8 cellular contexts compared by ENCODE assay signal in the genomic region with DNA sequence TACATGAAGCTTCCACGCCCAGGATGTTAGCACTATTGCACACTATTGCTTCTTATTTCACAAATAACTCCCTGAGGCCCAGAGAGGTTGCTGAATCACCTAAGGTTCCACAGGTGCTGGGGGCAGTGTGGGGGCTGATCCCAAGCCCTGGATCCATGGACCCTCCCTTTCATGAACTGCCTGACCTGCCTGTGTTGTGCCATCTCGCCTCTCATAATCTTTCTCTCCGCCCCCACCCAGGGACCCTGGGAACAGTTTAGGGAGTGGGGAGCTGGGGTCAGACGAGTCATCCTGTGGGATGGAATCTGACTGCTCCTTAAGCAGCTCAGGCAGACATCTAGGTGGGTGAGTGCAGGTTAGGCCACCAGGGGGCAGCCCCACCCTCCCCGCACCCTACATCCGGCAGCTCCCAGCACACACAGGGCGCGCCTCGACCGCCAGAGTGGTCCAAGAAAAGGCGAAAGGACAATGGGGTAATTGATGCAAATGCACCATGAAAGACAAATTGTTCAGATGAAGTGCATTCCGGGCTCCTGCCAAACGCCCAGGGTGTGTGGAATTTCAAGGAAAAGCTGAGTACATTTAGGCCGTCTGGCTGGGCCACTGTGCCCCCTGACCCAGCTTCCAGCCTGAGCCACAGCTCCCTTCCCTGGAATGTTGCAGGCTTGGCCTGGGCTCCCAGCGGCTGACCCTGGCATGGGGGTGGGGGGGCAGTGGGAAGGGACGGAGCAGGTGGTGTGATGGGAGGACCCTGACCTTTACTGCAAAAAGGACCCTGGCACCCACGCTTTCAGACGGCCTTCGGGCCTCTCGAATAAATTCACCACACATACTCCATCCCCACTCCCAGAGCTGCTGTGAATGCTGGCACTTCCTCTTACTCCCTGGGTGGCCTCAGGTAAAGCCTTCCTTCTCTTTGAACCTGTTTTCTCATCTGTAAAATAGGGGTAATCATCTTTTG. TPM values are rescaled to one million over a fixed set of nuclear protein-coding genes. Genes with fewer than 3 reads are reported as not detected.
DNase-seq lines count a peak whose midpoint lies in the region; ATAC-seq and TF ChIP-seq lines count a peak whose summit lies in the region.

No MANE protein-coding gene starts in this region.

- TF ChIP-seq CTCF in DND-41 (IDR thresholded peaks at IDR 0.05; ENCODE audit: borderline replicate concordance, extremely low read depth, low read length, poor library complexity, severe bottlenecking) (peak; percentile 85), activated B cell treated with CpG ODN at 0.5 μM for 24 hours (IDR thresholded peaks at IDR 0.05) (no peak)

- no peaks in the 10 kb centered on the region for H3K36me3 Mint-ChIP-seq in activated B cell treated with CpG ODN at 0.5 μM for 24 hours (ENCODE audit: low read depth)
- H3K36me3 Mint-ChIP-seq in central memory CD8-positive, alpha-beta T cell (ENCODE audit: insufficient read depth): no peaks in the 10 kb centered on the region

- H3K27me3 Mint-ChIP-seq in activated B cell treated with CpG ODN at 0.5 μM for 24 hours: peaks cover 12% of the 10 kb centered on the region
- peaks cover 41% of the 10 kb centered on the region for H3K27me3 Mint-ChIP-seq in central memory CD8-positive, alpha-beta T cell

- H3K4me3 ChIP-seq in DND-41 (ENCODE audit: low read depth in 1 of 2, low read length in 2 of 2) (no peak overlapping the region), H7 (ENCODE audit: insufficient read depth, low read depth, low read length) (no peak overlapping the region)

- H3K4me1 ChIP-seq in DND-41 (ENCODE audit: insufficient read depth, low read length): peaks cover 10% of the 10 kb centered on the region

- POLR2A ChIA-PET in activated B cell treated with CpG ODN at 0.5 μM for 24 hours (lab: Charles Lee): interaction anchor here (0.5 to 1.1 kb wide), 3 partner anchors 33 to 280 kb away, joined by 3 to 4 read pairs (median 3); no protein-coding TSS in a partner anchor

- no peaks in the 10 kb centered on the region for H3K36me3 ChIP-seq in DND-41 (ENCODE audit: insufficient read depth, low read length)
- no peaks in the 10 kb centered on the region for H3K36me3 ChIP-seq in H7 (replicated peaks; ENCODE audit: control insufficient read depth, insufficient read depth, low read length)

- intact Hi-C loops in activated B cell treated with CpG ODN at 0.5 μM for 24 hours (cut with micrococcal nuclease): loop anchor here (1.0 to 10.0 kb wide), 3 partner anchors 33 to 257 kb away; no protein-coding TSS in a partner anchor
- intact Hi-C loops in left colon (cut with DNase I, micrococcal nuclease): loop anchor here in 1 of 2 donors (10.0 kb wide), 1 partner anchor 67 kb away; no protein-coding TSS in a partner anchor

- no peak overlapping the region for H3K27ac Mint-ChIP-seq in activated B cell treated with CpG ODN at 0.5 μM for 24 hours
- no peak overlapping the region for H3K27ac Mint-ChIP-seq in central memory CD8-positive, alpha-beta T cell (ENCODE audit: low read depth)

- ATAC-seq in DND-41 (ENCODE audit: insufficient read depth, low read depth) (peak; percentile 98), activated B cell treated with CpG ODN at 0.5 μM for 24 hours (ENCODE audit: low read depth) (peak; percentile 89), left colon (peak; percentile 98)
- ATAC-seq in central memory CD8-positive, alpha-beta T cell (replicated peaks; ENCODE audit: extremely low read depth, poor library complexity, severe bottlenecking): peak; percentile 76

- H3K27me3 ChIP-seq in DND-41 (ENCODE audit: insufficient read depth, low read length, poor library complexity) (peaks cover 3% of the 10 kb centered on the region), H7 (ENCODE audit: control insufficient read depth, insufficient read depth, low read length) (no peaks in the 10 kb centered on the region; the same call in none of the 2 replicates)

- H3K9ac ChIP-seq in DND-41 (ENCODE audit: low read depth, low read length): no peak overlapping the region

- no peak overlapping the region; the same call in 1 of the 2 replicates for H3K4me2 ChIP-seq in DND-41 (ENCODE audit: insufficient read depth, low read length)

- DNase-seq in DND-41 (peak; percentile 74), H7 (peak; percentile 93), NCI-H1048 (lab: John Stamatoyannopoulos, UW) (peak; percentile 62), activated B cell treated with CpG ODN at 0.5 μM for 24 hours (peak; percentile 30), left colon (peak; percentile 64 to 84), cerebellum (ENCODE audit: low spot score) (no peak)
- peak in 1 of 2 donors; percentile 28 for DNase-seq in central memory CD8-positive, alpha-beta T cell (ENCODE audit: low spot score in 2 of 2)
- DNase-seq in stimulated activated CD4-positive, alpha-beta T cell treated with anti-CD3 and anti-CD28 coated beads, Interleukin-2, amount 100 ng/mL, for 48 hours: peak; percentile 56 to 65

- H3K4me3 Mint-ChIP-seq in activated B cell treated with CpG ODN at 0.5 μM for 24 hours: no peak overlapping the region
- H3K4me3 Mint-ChIP-seq in central memory CD8-positive, alpha-beta T cell: no peak overlapping the region

- H3K9me3 ChIP-seq in DND-41 (ENCODE audit: insufficient read depth, low read length, severe bottlenecking): no peaks in the 10 kb centered on the region

- peaks cover 9% of the 10 kb centered on the region for H3K4me1 Mint-ChIP-seq in activated B cell treated with CpG ODN at 0.5 μM for 24 hours
- peaks cover 6% of the 10 kb centered on the region for H3K4me1 Mint-ChIP-seq in central memory CD8-positive, alpha-beta T cell

- no peaks in the 10 kb centered on the region for H3K79me2 ChIP-seq in DND-41 (ENCODE audit: insufficient read depth, low read length)

- H3K27ac ChIP-seq in DND-41 (ENCODE audit: low read length): no peak overlapping the region

- no peaks in the 10 kb centered on the region for H4K20me1 ChIP-seq in DND-41 (ENCODE audit: insufficient read depth, low read length)

- peak overlapping the region; percentile 70 for H2AFZ ChIP-seq in DND-41 (ENCODE audit: low read depth, low read length)

- CTCF ChIA-PET in activated B cell treated with CpG ODN at 0.5 μM for 24 hours (lab: Charles Lee): interaction anchor here (0.9 to 4.1 kb wide), 8 partner anchors 12 to 68 kb away, joined by 3 to 43 read pairs (median 6); no protein-coding TSS in a partner anchor

- peaks cover 2% of the 10 kb centered on the region for H3K9me3 Mint-ChIP-seq in activated B cell treated with CpG ODN at 0.5 μM for 24 hours
- H3K9me3 Mint-ChIP-seq in central memory CD8-positive, alpha-beta T cell: no peaks in the 10 kb centered on the region

RNA-seq across cellular contexts. Expression of a gene that starts 20.8 kb away (rescaled TPM):
- 3.4 and 4.1 TPM in 2 replicates for total RNA-seq in H7 (2014; rRNA removed; shearing (Covaris generic))
- total RNA-seq in activated B cell treated with CpG ODN at 0.5 μM for 24 hours (0.18 TPM in 1 of 2 replicates, not detected in the other), left colon (10 to 100 TPM; 13.1 to 19.3 TPM), cerebellum (5.6 TPM)

RNA-seq across cellular contexts. Expression of a gene that starts 26.7 kb away (rescaled TPM):
- total RNA-seq in H7 (2014; rRNA removed; shearing (Covaris generic)): 0.18 and 1.2 TPM in 2 replicates
- total RNA-seq in activated B cell treated with CpG ODN at 0.5 μM for 24 hours: not detected in 2 replicates
- total RNA-seq in left colon: not detected
- total RNA-seq in cerebellum: 0.64 TPM

RNA-seq across cellular contexts. Expression of a gene that starts 49.1 kb away (rescaled TPM):
- total RNA-seq in H7 (2014; rRNA removed; shearing (Covaris generic)): 4.3 and 4.5 TPM in 2 replicates
- total RNA-seq in activated B cell treated with CpG ODN at 0.5 μM for 24 hours: 0.10 TPM in 1 of 2 replicates, not detected in the other
- 100 to 1,000 TPM; 172 to 191 TPM for total RNA-seq in left colon
- not detected for total RNA-seq in cerebellum

RNA-seq across cellular contexts. Expression of a gene that starts 58.7 kb away (rescaled TPM):
- total RNA-seq in H7 (2014; rRNA removed; shearing (Covaris generic)): 0.73 and 0.74 TPM in 2 replicates
- total RNA-seq in activated B cell treated with CpG ODN at 0.5 μM for 24 hours: 29.0 and 29.5 TPM in 2 replicates
- total RNA-seq in left colon: 100 to 1,000 TPM; 131 to 355 TPM
- 19.3 TPM for total RNA-seq in cerebellum

Comparison
In these comparisons a context has a peak if more than half of its experiments do, and no peak if none do; other contexts are left out.
1. RNA of a gene that starts 49.1 kb away (total RNA-seq): 172 to 191 TPM in left colon; 4.3 to 4.5 TPM in H7, not detected in cerebellum (single experiment) and 0.10 TPM in activated B cell treated with CpG ODN at 0.5 μM for 24 hours; every median in the first group is over 10 times any median in the second.
2. Peak in every context shown above with its lines, with median percentiles within 50 percentile points of each other: ATAC-seq.